Comparison of ENCODE assay signal across 8 cellular contexts in the genomic region with DNA sequence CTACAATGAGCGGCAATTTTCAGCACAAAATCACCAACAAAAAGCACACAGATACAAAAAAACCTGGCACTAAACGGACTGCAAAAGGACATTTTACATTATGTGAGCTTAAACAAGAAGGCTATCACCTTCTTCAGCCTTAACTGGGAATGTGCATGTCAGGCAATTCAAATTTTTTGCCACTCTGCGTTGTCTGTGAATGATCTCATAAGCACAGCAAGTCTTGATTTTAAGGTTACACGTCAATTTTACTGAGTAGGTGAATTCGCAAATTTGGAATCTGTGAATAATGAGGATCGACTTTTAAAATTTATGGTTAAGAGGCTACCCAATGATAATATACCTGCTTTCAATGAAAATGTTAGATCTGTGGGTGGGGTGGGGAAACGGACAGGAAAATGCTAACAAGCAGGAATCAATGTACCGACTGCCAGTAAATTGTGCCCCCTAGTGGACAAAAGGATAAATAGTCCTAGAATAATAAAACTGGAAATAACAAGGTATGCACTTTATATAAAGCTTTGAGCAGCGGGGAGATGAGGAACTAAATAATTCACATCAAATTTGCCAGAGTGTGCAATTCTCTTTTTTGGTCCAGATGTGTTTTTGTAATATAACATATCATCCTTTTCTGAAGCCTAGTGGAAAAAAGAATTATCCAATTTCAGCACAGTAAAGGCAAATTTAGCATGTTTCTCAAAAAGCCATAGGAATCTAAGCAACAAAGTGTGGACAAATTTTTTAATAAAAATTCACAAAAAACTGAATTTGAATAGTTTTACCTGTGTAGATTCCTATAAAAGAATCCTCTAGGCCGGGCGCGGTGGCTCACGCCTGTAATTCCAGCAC. TPM values are rescaled to one million over a fixed set of nuclear protein-coding genes. Genes with fewer than 3 reads are reported as not detected.
DNase-seq lines count a peak whose midpoint lies in the region; ATAC-seq, FAIRE-seq and TF ChIP-seq lines count a peak whose summit lies in the region.

No MANE protein-coding gene starts in this region.

- H3K27me3 ChIP-seq in suprapubic skin = no peaks in the 10 kb centered on the region

- TF ChIP-seq POLR2A in suprapubic skin (IDR thresholded peaks at IDR 0.05) = no peak

- intact Hi-C loops in kidney (cut with DNase I) = loop anchor here (10.0 kb wide), 1 partner anchor 242 kb away; no protein-coding TSS in a partner anchor

- H3K9ac ChIP-seq in kidney (ENCODE audit: low read length in 2 of 2) = no peak overlapping the region

- TF ChIP-seq EP300 in suprapubic skin (IDR thresholded peaks at IDR 0.05) = no peak

- H3K36me3 Mint-ChIP-seq in activated CD4-positive, alpha-beta T cell treated with anti-CD3 and anti-CD28 coated beads, Interleukin-2, amount 10 ng/mL, durations not matched to agents 7 days and 5 days (ENCODE audit: low read depth) = no peaks in the 10 kb centered on the region
- no peaks in the 10 kb centered on the region for H3K36me3 Mint-ChIP-seq in brain

- no peak overlapping the region for H3K27ac ChIP-seq in kidney (ENCODE audit: low read depth in 2 of 2, low read length in 2 of 2)
- H3K27ac ChIP-seq in suprapubic skin = no peak overlapping the region

- H3K27me3 Mint-ChIP-seq in activated CD4-positive, alpha-beta T cell treated with anti-CD3 and anti-CD28 coated beads, Interleukin-2, amount 10 ng/mL, durations not matched to agents 7 days and 5 days = peaks cover 6% of the 10 kb centered on the region
- H3K27me3 Mint-ChIP-seq in brain = no peaks in the 10 kb centered on the region

- CTCF ChIA-PET in activated CD4-positive, alpha-beta T cell treated with anti-CD3 and anti-CD28 coated beads, Interleukin-2, amount 10 ng/mL, durations not matched to agents 7 days and 5 days (lab: Charles Lee) = no interaction called here

- no peaks in the 10 kb centered on the region for H3K36me3 ChIP-seq in kidney (ENCODE audit: control insufficient read depth in 1 of 2, insufficient read depth in 2 of 2, low read length in 2 of 2)
- no peaks in the 10 kb centered on the region for H3K36me3 ChIP-seq in suprapubic skin

- H3K4me1 Mint-ChIP-seq in activated CD4-positive, alpha-beta T cell treated with anti-CD3 and anti-CD28 coated beads, Interleukin-2, amount 10 ng/mL, durations not matched to agents 7 days and 5 days = peaks cover 2% of the 10 kb centered on the region
- peaks cover 30% of the 10 kb centered on the region for H3K4me1 Mint-ChIP-seq in brain

- TF ChIP-seq CTCF in brain (conservative IDR thresholded peaks at IDR 0.05) (peak; percentile 81 to 82), kidney (IDR thresholded peaks at IDR 0.05; ENCODE audit: borderline replicate concordance, extremely low read depth, insufficient read depth) (peak; percentile 75), suprapubic skin (IDR thresholded peaks at IDR 0.05) (peak; percentile 44 to 61)

- no peak overlapping the region for H3K4me3 Mint-ChIP-seq in activated CD4-positive, alpha-beta T cell treated with anti-CD3 and anti-CD28 coated beads, Interleukin-2, amount 10 ng/mL, durations not matched to agents 7 days and 5 days
- H3K4me3 Mint-ChIP-seq in brain = peak overlapping the region; percentile 1 to 74 (median 44)

- peak overlapping the region; percentile 6 to 45 for H3K4me3 ChIP-seq in kidney (ENCODE audit: low read length in 2 of 2)
- H3K4me3 ChIP-seq in suprapubic skin = no peak overlapping the region

- peaks cover 7% of the 10 kb centered on the region in 2 donors for H3K4me1 ChIP-seq in kidney (ENCODE audit: control insufficient read depth in 1 of 2, insufficient read depth in 1 of 2, low read depth in 1 of 2, low read length in 2 of 2)
- H3K4me1 ChIP-seq in suprapubic skin = peaks cover 15% of the 10 kb centered on the region

- 46% methylated on average over 13 of the region's 13 CpGs for WGBS in suprapubic skin

- ATAC-seq in HG03103 (IDR thresholded peaks at IDR 0.05; ENCODE audit: low read depth, unreplicated experiment) = peak; percentile 57

- FAIRE-seq in kidney (lab: Jason Lieb, UNC) = peak; percentile 42

- DNase-seq in activated CD4-positive, alpha-beta T cell treated with anti-CD3 and anti-CD28 coated beads, Interleukin-2, amount 10 ng/mL, durations not matched to agents 7 days and 5 days = peak; percentile 16
- no peak for DNase-seq in activated CD4-positive, alpha-beta T cell treated with anti-CD3 and anti-CD28 coated beads, Interleukin-2, amount 50 U/mL, for 48 hours
- DNase-seq in NCI-H460 (ENCODE audit: extremely low read depth, low read depth) (peak; percentile 43), kidney (no peak), suprapubic skin (ENCODE audit: low spot score in 2 of 2) (no peak), NK-92 (lab: John Stamatoyannopoulos, UW; ENCODE audit: unreplicated experiment) (no peak)

- no peaks in the 10 kb centered on the region for H3K9me3 Mint-ChIP-seq in activated CD4-positive, alpha-beta T cell treated with anti-CD3 and anti-CD28 coated beads, Interleukin-2, amount 10 ng/mL, durations not matched to agents 7 days and 5 days
- H3K9me3 Mint-ChIP-seq in brain = no peaks in the 10 kb centered on the region

- POLR2A ChIA-PET in activated CD4-positive, alpha-beta T cell treated with anti-CD3 and anti-CD28 coated beads, Interleukin-2, amount 10 ng/mL, durations not matched to agents 7 days and 5 days (lab: Charles Lee) = no interaction called here

- no peaks in the 10 kb centered on the region for H3K9me3 ChIP-seq in kidney (ENCODE audit: control insufficient read depth in 1 of 2, low read length in 2 of 2)
- no peaks in the 10 kb centered on the region for H3K9me3 ChIP-seq in suprapubic skin

- no peak overlapping the region for H3K27ac Mint-ChIP-seq in activated CD4-positive, alpha-beta T cell treated with anti-CD3 and anti-CD28 coated beads, Interleukin-2, amount 10 ng/mL, durations not matched to agents 7 days and 5 days
- peak overlapping the region in 2 of 5 experiments; percentile 9 to 39 for H3K27ac Mint-ChIP-seq in brain

RNA-seq across cellular contexts. Expression of gene EQTN, which starts 20.5 kb away (rescaled TPM):
- total RNA-seq in activated CD4-positive, alpha-beta T cell treated with anti-CD3 and anti-CD28 coated beads, Interleukin-2, amount 10 ng/mL, durations not matched to agents 7 days and 5 days = not detected
- not detected in 2 replicates for total RNA-seq in NCI-H460 (2014; rRNA removed; shearing (Covaris generic))
- not detected in 2 replicates for polyA plus RNA-seq in NCI-H460 (2014; cell fraction: nucleus; rRNA removed)
- polyA plus RNA-seq in brain (ENCODE audit: insufficient read depth, low read depth, low replicate concordance) = not detected
- 1.4 TPM for total RNA-seq in kidney
- not detected for polyA plus RNA-seq in kidney (ENCODE audit: insufficient read depth, low read depth, low replicate concordance)
- total RNA-seq in suprapubic skin = under 1 TPM in 1 of 4 donors, not detected in 3; 0.97 TPM

Comparison
In these comparisons a context has a peak if more than half of its experiments do, and no peak if none do; other contexts are left out.
1. DNase-seq: peak in activated CD4-positive, alpha-beta T cell treated with anti-CD3 and anti-CD28 coated beads, Interleukin-2, amount 10 ng/mL, durations not matched to agents 7 days and 5 days (single experiment) and NCI-H460 (single experiment); none in activated CD4-positive, alpha-beta T cell treated with anti-CD3 and anti-CD28 coated beads, Interleukin-2, amount 50 U/mL, for 48 hours (0 of 2), kidney (single experiment), suprapubic skin (0 of 2) and NK-92 (single experiment).
2. Peak in every context shown above with its lines, with median percentiles within 50 percentile points of each other: CTCF ChIP-seq.